Comparison of ENCODE assay signal across 1 cellular context in genomic region chr22:32106930-32107329, GRCh38.
TF ChIP-seq lines count a peak whose summit lies in the region.

No MANE protein-coding gene starts in this region.

TF ChIP-seq in HepG2, 621 proteins besides CTCF, POLR2A, EP300 and RAD21 (continued from another document):
- TF ChIP-seq ZNF792 (CRISPR knock-in tag; IDR thresholded peaks at IDR 0.05) (0 out of 2 replicates have a peak, but pooled peaks have one; percentile 25), ZKSCAN5 (CRISPR knock-in tag; IDR thresholded peaks at IDR 0.05) (no peak), ZNF331 (CRISPR knock-in tag; IDR thresholded peaks at IDR 0.05) (0 out of 2 replicates have a peak, but pooled peaks have one; percentile 36), TEAD3 (CRISPR knock-in tag; optimal IDR thresholded peaks at IDR 0.05; ENCODE audit: borderline replicate concordance) (no peak), MIER2 (CRISPR knock-in tag; IDR thresholded peaks at IDR 0.05) (peak; percentile 96)
